In the genomic region with DNA sequence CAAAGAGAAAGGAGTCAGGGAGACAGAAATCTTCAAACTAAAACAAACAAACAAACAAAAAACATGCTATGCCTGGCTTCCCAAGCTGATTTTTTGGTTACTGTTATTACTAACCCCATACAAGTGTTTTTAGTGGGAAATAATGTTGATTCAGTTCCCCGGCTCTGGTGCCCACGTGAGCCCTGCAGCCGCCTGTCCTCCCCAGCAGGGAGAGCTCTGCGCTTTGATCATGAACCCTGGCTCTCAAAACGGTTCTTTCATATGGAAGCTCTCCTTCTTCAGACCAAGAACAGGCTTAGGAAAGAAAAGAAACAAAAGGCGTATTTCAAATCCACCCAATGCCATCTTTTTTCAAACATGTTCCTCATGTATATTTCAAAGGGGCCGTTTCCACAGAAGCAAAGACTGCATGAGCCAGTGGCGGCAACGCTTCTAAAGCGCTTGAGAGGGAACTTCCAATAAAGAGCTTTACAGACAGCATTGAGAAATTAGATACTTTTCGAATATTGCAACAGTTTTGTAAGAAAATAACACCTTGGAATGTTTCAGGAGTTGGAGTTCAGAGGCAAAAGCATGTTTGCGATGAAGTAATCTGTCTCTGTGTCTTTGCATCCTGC, we compare ENCODE assay signal across 1 cellular context.
TF ChIP-seq lines count a peak whose summit lies in the region.

No MANE protein-coding gene starts in this region.

TF ChIP-seq in K562, 482 proteins besides CTCF, POLR2A, EP300 and RAD21 (continued from another document and continues in another):
- TF ChIP-seq, protein P1, sequence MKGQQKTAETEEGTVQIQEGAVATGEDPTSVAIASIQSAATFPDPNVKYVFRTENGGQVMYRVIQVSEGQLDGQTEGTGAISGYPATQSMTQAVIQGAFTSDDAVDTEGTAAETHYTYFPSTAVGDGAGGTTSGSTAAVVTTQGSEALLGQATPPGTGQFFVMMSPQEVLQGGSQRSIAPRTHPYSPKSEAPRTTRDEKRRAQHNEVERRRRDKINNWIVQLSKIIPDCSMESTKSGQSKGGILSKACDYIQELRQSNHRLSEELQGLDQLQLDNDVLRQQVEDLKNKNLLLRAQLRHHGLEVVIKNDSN (CRISPR knock-in tag; IDR thresholded peaks at IDR 0.05), result peak; percentile 74
- TF ChIP-seq NONO (IDR thresholded peaks at IDR 0.05; ENCODE audit: low read depth in 2 of 2, low read length in 1 of 2) (no peak), TEAD1 (CRISPR knock-in tag; IDR thresholded peaks at IDR 0.05) (no peak), ZSCAN32 (CRISPR knock-in tag; IDR thresholded peaks at IDR 0.05) (no peak), NRF1 (conservative IDR thresholded peaks at IDR 0.05 in 1 of 2, IDR thresholded peaks at IDR 0.05 in 1 of 2) (no peak), STAG1 (CRISPR knock-in tag; IDR thresholded peaks at IDR 0.05; ENCODE audit: borderline replicate concordance) (0 out of 2 replicates have a peak, but pooled peaks have one; percentile 43), MYC (IDR thresholded peaks at IDR 0.05; ENCODE audit: low read depth, low read length) (peak; percentile 58), MYC (CRISPR knock-in tag; IDR thresholded peaks at IDR 0.05; ENCODE audit: borderline replicate concordance, low read depth) (no peak), MCM3 (IDR thresholded peaks at IDR 0.05) (no peak), ZC3H11A (IDR thresholded peaks at IDR 0.05; ENCODE audit: low read depth, low read length) (no peak), ZNF778 (CRISPR knock-in tag; IDR thresholded peaks at IDR 0.05) (no peak), CHD4 (IDR thresholded peaks at IDR 0.05; ENCODE audit: insufficient read depth, insufficient replicate concordance, low read depth, low read length, poor library complexity, severe bottlenecking) (no peak), NFYB (IDR thresholded peaks at IDR 0.05; ENCODE audit: extremely low read depth, insufficient read length) (no peak), HSF4 (CRISPR knock-in tag; IDR thresholded peaks at IDR 0.05; ENCODE audit: borderline replicate concordance) (no peak), DMBX1 (CRISPR knock-in tag; IDR thresholded peaks at IDR 0.05; ENCODE audit: borderline replicate concordance) (no peak), SIN3A (IDR thresholded peaks at IDR 0.05; ENCODE audit: borderline replicate concordance in 2 of 2, control insufficient read depth in 1 of 2, low read depth in 2 of 2, low read length in 2 of 2) (no peak), CBFA2T2 (conservative IDR thresholded peaks at IDR 0.05) (0 out of 2 replicates have a peak, but pooled peaks have one; percentile 4), CBX1 (IDR thresholded peaks at IDR 0.05; ENCODE audit: low read depth) (no peak), CEBPG (CRISPR knock-in tag; IDR thresholded peaks at IDR 0.05) (no peak), CEBPG (tag; conservative IDR thresholded peaks at IDR 0.05 in 1 of 2, IDR thresholded peaks at IDR 0.05 in 1 of 2) (peak in 1 of 2 experiments; percentile 16; a peak in 1 of 4 replicates), SUPT5H (IDR thresholded peaks at IDR 0.05) (no peak), SMC3 (conservative IDR thresholded peaks at IDR 0.05; ENCODE audit: insufficient read depth, low read depth, low read length) (peak; percentile 37; the same call in 1 of the 2 replicates), ZNF75A (CRISPR knock-in tag; IDR thresholded peaks at IDR 0.05) (no peak), KLF16 (IDR thresholded peaks at IDR 0.05) (0 out of 2 replicates have a peak, but pooled peaks have one; percentile 12), SAP30 (IDR thresholded peaks at IDR 0.05; ENCODE audit: borderline replicate concordance, insufficient read depth, low read depth, low read length, poor library complexity, severe bottlenecking) (no peak), MCM5 (IDR thresholded peaks at IDR 0.05; ENCODE audit: low read depth) (no peak), DNMT1 (IDR thresholded peaks at IDR 0.05) (no peak), MCM2 (IDR thresholded peaks at IDR 0.05; ENCODE audit: low read depth) (no peak), MECOM (CRISPR knock-in tag; IDR thresholded peaks at IDR 0.05) (no peak)
- TF ChIP-seq, protein P2, sequence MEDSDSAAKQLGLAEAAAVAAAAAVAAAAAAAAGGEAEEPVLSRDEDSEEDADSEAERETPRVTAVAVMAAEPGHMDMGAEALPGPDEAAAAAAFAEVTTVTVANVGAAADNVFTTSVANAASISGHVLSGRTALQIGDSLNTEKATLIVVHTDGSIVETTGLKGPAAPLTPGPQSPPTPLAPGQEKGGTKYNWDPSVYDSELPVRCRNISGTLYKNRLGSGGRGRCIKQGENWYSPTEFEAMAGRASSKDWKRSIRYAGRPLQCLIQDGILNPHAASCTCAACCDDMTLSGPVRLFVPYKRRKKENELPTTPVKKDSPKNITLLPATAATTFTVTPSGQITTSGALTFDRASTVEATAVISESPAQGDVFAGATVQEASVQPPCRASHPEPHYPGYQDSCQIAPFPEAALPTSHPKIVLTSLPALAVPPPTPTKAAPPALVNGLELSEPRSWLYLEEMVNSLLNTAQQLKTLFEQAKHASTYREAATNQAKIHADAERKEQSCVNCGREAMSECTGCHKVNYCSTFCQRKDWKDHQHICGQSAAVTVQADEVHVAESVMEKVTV (CRISPR knock-in tag; IDR thresholded peaks at IDR 0.05), result peak; percentile 95
- TF ChIP-seq, protein P3, sequence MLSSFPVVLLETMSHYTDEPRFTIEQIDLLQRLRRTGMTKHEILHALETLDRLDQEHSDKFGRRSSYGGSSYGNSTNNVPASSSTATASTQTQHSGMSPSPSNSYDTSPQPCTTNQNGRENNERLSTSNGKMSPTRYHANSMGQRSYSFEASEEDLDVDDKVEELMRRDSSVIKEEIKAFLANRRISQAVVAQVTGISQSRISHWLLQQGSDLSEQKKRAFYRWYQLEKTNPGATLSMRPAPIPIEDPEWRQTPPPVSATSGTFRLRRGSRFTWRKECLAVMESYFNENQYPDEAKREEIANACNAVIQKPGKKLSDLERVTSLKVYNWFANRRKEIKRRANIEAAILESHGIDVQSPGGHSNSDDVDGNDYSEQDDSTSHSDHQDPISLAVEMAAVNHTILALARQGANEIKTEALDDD (IDR thresholded peaks at IDR 0.05), result no peak
- TF ChIP-seq, protein P4, sequence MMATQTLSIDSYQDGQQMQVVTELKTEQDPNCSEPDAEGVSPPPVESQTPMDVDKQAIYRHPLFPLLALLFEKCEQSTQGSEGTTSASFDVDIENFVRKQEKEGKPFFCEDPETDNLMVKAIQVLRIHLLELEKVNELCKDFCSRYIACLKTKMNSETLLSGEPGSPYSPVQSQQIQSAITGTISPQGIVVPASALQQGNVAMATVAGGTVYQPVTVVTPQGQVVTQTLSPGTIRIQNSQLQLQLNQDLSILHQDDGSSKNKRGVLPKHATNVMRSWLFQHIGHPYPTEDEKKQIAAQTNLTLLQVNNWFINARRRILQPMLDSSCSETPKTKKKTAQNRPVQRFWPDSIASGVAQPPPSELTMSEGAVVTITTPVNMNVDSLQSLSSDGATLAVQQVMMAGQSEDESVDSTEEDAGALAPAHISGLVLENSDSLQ (IDR thresholded peaks at IDR 0.05), result no peak
- TF ChIP-seq, protein P5, sequence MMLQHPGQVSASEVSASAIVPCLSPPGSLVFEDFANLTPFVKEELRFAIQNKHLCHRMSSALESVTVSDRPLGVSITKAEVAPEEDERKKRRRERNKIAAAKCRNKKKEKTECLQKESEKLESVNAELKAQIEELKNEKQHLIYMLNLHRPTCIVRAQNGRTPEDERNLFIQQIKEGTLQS (IDR thresholded peaks at IDR 0.05), result no peak
- TF ChIP-seq, protein P5 (CRISPR knock-in tag; conservative IDR thresholded peaks at IDR 0.05), result no peak
- TF ChIP-seq, protein P6, sequence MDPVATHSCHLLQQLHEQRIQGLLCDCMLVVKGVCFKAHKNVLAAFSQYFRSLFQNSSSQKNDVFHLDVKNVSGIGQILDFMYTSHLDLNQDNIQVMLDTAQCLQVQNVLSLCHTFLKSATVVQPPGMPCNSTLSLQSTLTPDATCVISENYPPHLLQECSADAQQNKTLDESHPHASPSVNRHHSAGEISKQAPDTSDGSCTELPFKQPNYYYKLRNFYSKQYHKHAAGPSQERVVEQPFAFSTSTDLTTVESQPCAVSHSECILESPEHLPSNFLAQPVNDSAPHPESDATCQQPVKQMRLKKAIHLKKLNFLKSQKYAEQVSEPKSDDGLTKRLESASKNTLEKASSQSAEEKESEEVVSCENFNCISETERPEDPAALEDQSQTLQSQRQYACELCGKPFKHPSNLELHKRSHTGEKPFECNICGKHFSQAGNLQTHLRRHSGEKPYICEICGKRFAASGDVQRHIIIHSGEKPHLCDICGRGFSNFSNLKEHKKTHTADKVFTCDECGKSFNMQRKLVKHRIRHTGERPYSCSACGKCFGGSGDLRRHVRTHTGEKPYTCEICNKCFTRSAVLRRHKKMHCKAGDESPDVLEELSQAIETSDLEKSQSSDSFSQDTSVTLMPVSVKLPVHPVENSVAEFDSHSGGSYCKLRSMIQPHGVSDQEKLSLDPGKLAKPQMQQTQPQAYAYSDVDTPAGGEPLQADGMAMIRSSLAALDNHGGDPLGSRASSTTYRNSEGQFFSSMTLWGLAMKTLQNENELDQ (CRISPR knock-in tag; IDR thresholded peaks at IDR 0.05; ENCODE audit: borderline replicate concordance), result no peak
- TF ChIP-seq, protein P7, sequence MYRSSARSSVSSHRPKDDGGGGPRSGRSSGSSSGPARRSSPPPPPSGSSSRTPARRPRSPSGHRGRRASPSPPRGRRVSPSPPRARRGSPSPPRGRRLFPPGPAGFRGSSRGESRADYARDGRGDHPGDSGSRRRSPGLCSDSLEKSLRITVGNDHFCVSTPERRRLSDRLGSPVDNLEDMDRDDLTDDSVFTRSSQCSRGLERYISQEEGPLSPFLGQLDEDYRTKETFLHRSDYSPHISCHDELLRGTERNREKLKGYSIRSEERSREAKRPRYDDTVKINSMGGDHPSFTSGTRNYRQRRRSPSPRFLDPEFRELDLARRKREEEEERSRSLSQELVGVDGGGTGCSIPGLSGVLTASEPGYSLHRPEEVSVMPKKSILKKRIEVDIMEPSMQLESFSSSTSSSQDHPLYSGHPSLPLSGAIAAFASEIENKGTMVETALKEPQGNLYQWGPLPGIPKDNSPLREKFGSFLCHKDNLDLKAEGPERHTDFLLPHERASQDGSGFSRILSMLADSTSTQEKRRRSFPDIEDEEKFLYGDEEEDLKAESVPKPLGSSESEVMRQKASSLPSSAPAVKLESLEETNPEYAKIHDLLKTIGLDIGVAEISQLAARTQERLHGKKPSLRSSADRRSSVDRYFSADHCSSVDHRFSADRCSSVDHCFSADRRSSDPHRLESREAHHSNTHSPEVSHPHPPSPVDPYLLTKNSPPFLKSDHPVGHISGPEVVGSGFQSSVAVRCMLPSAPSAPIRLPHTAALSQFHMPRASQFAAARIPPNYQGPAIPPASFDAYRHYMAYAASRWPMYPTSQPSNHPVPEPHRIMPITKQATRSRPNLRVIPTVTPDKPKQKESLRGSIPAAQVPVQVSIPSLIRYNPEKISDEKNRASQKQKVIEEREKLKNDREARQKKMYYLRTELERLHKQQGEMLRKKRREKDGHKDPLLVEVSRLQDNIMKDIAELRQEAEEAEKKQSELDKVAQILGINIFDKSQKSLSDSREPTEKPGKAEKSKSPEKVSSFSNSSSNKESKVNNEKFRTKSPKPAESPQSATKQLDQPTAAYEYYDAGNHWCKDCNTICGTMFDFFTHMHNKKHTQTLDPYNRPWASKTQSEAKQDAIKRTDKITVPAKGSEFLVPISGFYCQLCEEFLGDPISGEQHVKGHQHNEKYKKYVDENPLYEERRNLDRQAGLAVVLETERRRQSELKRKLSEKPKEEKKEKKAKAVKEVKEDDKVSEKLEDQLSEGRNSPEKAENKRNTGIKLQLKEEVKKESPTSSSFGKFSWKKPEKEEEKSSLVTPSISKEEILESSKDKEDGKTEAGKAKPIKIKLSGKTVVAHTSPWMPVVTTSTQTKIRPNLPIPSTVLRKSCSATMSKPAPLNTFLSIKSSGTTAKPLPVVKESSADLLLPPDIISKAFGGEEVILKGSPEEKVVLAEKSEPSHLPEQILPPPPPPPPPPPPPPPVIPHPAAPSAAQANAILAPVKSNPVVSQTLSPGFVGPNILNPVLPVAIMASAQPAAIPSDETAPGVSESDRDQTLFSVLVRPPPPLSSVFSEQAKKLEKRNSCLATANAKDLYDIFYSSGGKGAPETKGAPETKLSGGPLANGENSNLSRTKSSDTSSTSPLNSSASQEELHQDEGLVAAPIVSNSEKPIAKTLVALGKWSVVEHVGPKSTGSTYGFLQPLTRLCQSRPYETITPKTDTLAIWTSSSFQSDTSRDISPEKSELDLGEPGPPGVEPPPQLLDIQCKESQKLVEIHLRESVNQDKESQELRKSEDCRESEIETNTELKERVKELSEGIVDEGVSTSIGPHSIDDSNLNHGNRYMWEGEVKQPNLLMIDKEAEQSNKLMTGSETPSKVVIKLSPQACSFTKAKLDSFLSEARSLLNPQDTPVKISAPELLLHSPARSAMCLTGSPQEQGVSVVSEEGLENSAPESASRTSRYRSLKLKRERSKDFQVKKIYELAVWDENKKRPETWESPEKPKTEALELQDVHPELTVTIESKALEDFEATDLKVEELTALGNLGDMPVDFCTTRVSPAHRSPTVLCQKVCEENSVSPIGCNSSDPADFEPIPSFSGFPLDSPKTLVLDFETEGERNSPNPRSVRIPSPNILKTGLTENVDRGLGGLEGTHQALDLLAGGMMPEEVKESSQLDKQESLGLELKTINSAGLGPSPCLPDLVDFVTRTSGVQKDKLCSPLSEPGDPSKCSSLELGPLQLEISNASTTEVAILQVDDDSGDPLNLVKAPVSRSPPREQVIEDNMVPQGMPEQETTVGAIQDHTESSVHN (IDR thresholded peaks at IDR 0.05; ENCODE audit: borderline replicate concordance in 1 of 2, low read depth in 1 of 2), result no peak
